Comparison of ENCODE assay signal across 9 cellular contexts in the genomic region with DNA sequence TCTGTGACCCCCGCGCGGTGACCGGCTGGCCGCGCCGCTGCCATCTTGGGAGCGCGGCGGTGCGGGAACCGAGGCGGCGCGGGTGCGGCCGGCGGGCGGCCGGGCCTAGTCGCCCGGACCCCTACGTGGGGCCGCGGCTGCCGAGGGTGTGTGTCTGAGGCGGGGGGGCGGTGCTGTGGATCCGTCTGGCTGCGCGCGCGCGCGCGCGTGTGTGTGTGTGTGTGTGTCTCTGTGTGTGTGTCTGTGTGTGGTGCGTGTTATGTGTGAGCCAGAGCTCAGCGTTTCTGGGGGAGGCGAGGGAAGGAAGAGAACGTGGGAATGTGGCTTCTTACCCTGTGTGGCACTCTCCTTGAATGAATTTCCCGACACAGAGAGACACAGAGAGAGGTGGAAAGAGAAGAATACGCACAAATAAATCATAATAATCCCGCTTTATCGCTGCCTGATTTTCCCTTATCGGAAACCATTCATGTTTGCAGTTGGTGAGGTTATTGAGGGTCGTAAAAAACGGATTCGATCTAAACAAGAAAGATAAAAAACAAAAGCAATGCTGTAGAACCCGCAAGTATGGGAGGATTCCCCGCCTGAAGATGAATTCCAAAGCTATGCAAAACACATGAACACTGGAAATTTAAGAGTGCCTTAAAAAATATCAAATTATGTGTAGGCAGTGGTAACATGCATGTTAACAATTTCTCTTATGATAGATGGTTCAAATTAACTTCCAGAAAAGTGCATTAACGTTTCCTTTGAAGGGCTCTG. TPM values are rescaled to one million over a fixed set of nuclear protein-coding genes. Genes with fewer than 3 reads are reported as not detected.
DNase-seq lines count a peak whose midpoint lies in the region; ATAC-seq and TF ChIP-seq lines count a peak whose summit lies in the region.
"Had no signal": no experiment of that assay in that cellular context is flagged by ENCODE, and none has a peak within 500 bp of the region (broad histone marks: within the 10 kb centered on the region; RNA-seq: fewer than 3 reads in every experiment).

No MANE protein-coding gene starts in this region.

- intact Hi-C loops in esophagus squamous epithelium (cut with DNase I) (loop anchor here (10.0 kb wide), 1 partner anchor 216 kb away; no protein-coding TSS in a partner anchor), spleen (cut with DNase I; ENCODE audit: low total_unique reads) (no loop called here)

- TF ChIP-seq CTCF in esophagus squamous epithelium (IDR thresholded peaks at IDR 0.05) (no peak), nephron progenitor cell (IDR thresholded peaks at IDR 0.05) (no peak), spleen (IDR thresholded peaks at IDR 0.05 in 8 of 11, conservative IDR thresholded peaks at IDR 0.05 in 3 of 11) (no peak)

- H3K36me3 Mint-ChIP-seq in T-cell = peaks cover 7% of the 10 kb centered on the region
- peaks cover 81% of the 10 kb centered on the region for H3K36me3 Mint-ChIP-seq in nephron progenitor cell (ENCODE audit: low read depth)

- H3K27me3 ChIP-seq in esophagus squamous epithelium = peaks cover 0 to 82% (median 15%) of the 10 kb centered on the region in 4 donors
- H3K27me3 ChIP-seq in spleen (replicated peaks in 1 of 7) = peaks cover 5 to 100% (median 44%) of the 10 kb centered on the region in 7 donors

- peaks cover 67 to 75% of the 10 kb centered on the region in 2 donors for H3K27me3 Mint-ChIP-seq in T-cell
- peaks cover 34% of the 10 kb centered on the region for H3K27me3 Mint-ChIP-seq in nephron progenitor cell (ENCODE audit: low read depth, poor library complexity)

- POLR2A ChIA-PET in T-cell (lab: Charles Lee) = no interaction called here

- DNase-seq in COR-L47 (lab: John Stamatoyannopoulos, UW) (peak; percentile 39), T-cell (no peak), esophagus squamous epithelium (lab: John Stamatoyannopoulos, UW) (no peak), nephron progenitor cell (peak; percentile 56), NCI-H1092 (lab: John Stamatoyannopoulos, UW) (no peak), spleen (no peak)
- no peak for DNase-seq in stimulated activated CD4-positive, alpha-beta T cell treated with anti-CD3 and anti-CD28 coated beads, Interleukin-15, amount 100 ng/mL, for 24 hours

- CTCF ChIA-PET in T-cell (lab: Charles Lee) = no interaction called here

- 52 to 53% methylated on average over 26 to 37 of the region's 52 CpGs for WGBS in esophagus squamous epithelium, 2 donors
- WGBS in spleen, 5 donors = 36 to 58% (median 40%) methylated on average over 36 to 52 of the region's 52 CpGs

- H3K4me1 ChIP-seq in esophagus squamous epithelium (peaks cover 0 to 43% (median 7%) of the 10 kb centered on the region in 3 donors), spleen (peaks cover 0 to 28% (median 11%) of the 10 kb centered on the region in 6 donors)

- H3K36me3 ChIP-seq in esophagus squamous epithelium (peaks cover 0 to 8% (median 0%) of the 10 kb centered on the region in 3 donors), spleen (peaks cover 0 to 14% (median 0%) of the 10 kb centered on the region in 6 donors)

- peak overlapping the region in 3 of 4 donors; percentile 51 to 76 (median 62) for H3K4me3 ChIP-seq in esophagus squamous epithelium
- H3K4me3 ChIP-seq in spleen = peak overlapping the region in 1 of 8 donors; percentile 34

- TF ChIP-seq POLR2A in esophagus squamous epithelium (IDR thresholded peaks at IDR 0.05) (no peak), spleen (IDR thresholded peaks at IDR 0.05) (no peak)

- H3K9me3 ChIP-seq in esophagus squamous epithelium (no peaks in the 10 kb centered on the region), spleen (peaks cover 0 to 9% (median 0%) of the 10 kb centered on the region in 8 donors)

- H3K9me3 Mint-ChIP-seq in T-cell (peaks cover 0 to 11% (median 0%) of the 10 kb centered on the region in 3 donors), nephron progenitor cell (peaks cover 6% of the 10 kb centered on the region)
- H3K9me3 Mint-ChIP-seq: activated T-helper 17 cell treated with anti-CD3 and anti-CD28 coated beads, Interleukin-2, amount 50 U/mL, for 72 hours had no signal

- H3K4me1 Mint-ChIP-seq in T-cell (peaks cover 13 to 23% (median 15%) of the 10 kb centered on the region in 3 donors), nephron progenitor cell (peaks cover 69% of the 10 kb centered on the region)

- peak overlapping the region in 3 of 4 donors; percentile 15 to 89 (median 83) for H3K27ac ChIP-seq in esophagus squamous epithelium
- no peak overlapping the region for H3K27ac ChIP-seq in spleen

- H3K4me3 Mint-ChIP-seq in T-cell (peak overlapping the region in 1 of 3 donors; percentile 36), nephron progenitor cell (peak overlapping the region; percentile 98)

- H3K27ac Mint-ChIP-seq in T-cell (peak overlapping the region; percentile 58 to 84), nephron progenitor cell (peak overlapping the region; percentile 97)
- H3K27ac Mint-ChIP-seq: activated T-helper 17 cell treated with anti-CD3 and anti-CD28 coated beads, Interleukin-2, amount 50 U/mL, for 72 hours had no signal

- no peak for ATAC-seq in T-cell (replicated peaks in 1 of 4)
- ATAC-seq in GM18858 (IDR thresholded peaks at IDR 0.05; ENCODE audit: unreplicated experiment) = no peak
- ATAC-seq: activated T-helper 17 cell treated with anti-CD3 and anti-CD28 coated beads, Interleukin-2, amount 50 U/mL, for 72 hours had no signal

RNA-seq across cellular contexts. Expression of gene NR2F1, which starts 5.7 kb away (rescaled TPM):
- under 1 TPM in 3 of 5 donors, not detected in 2; 0.25 to 0.67 (median 0.33) TPM for total RNA-seq in T-cell
- total RNA-seq in esophagus squamous epithelium = 10 to 100 TPM in 1 of 4 donors, 1 to 10 TPM in 3; 1.9 to 26.3 (median 3.7) TPM
- 10 to 100 TPM in 6 of 7 donors, 1 to 10 TPM in 1; 9.6 to 28.8 (median 13.6) TPM for total RNA-seq in spleen
- polyA plus RNA-seq in spleen = 1 to 10 TPM; 2.0 to 4.4 (median 3.5) TPM
- total RNA-seq: activated T-helper 17 cell treated with anti-CD3 and anti-CD28 coated beads, Interleukin-2, amount 50 U/mL, for 72 hours had no signal

RNA-seq across cellular contexts. Expression of gene NR2F1-AS1, which starts 7.7 kb away (rescaled TPM):
- total RNA-seq in T-cell (not detected), esophagus squamous epithelium (10 to 100 TPM in 1 of 4 donors, 1 to 10 TPM in 2, under 1 TPM in 1; 0.49 to 11.3 (median 1.5) TPM), spleen (10 to 100 TPM in 4 of 7 donors, 1 to 10 TPM in 3; 5.9 to 21.6 (median 11.3) TPM)
- polyA plus RNA-seq in spleen = 1 to 10 TPM; 6.2 to 8.6 (median 7.6) TPM
- total RNA-seq: activated T-helper 17 cell treated with anti-CD3 and anti-CD28 coated beads, Interleukin-2, amount 50 U/mL, for 72 hours had no signal

Comparison
In these comparisons a context has a peak if more than half of its experiments do, and no peak if none do; other contexts are left out.
1. DNase-seq: peak in COR-L47 (single experiment) and nephron progenitor cell (single experiment); none in T-cell (0 of 34), esophagus squamous epithelium (single experiment), stimulated activated CD4-positive, alpha-beta T cell treated with anti-CD3 and anti-CD28 coated beads, Interleukin-15, amount 100 ng/mL, for 24 hours (single experiment), NCI-H1092 (single experiment) and spleen (single experiment).
2. H3K27ac ChIP-seq: peak in esophagus squamous epithelium (3 of 4); none in spleen (0 of 8).